In the genomic region with DNA sequence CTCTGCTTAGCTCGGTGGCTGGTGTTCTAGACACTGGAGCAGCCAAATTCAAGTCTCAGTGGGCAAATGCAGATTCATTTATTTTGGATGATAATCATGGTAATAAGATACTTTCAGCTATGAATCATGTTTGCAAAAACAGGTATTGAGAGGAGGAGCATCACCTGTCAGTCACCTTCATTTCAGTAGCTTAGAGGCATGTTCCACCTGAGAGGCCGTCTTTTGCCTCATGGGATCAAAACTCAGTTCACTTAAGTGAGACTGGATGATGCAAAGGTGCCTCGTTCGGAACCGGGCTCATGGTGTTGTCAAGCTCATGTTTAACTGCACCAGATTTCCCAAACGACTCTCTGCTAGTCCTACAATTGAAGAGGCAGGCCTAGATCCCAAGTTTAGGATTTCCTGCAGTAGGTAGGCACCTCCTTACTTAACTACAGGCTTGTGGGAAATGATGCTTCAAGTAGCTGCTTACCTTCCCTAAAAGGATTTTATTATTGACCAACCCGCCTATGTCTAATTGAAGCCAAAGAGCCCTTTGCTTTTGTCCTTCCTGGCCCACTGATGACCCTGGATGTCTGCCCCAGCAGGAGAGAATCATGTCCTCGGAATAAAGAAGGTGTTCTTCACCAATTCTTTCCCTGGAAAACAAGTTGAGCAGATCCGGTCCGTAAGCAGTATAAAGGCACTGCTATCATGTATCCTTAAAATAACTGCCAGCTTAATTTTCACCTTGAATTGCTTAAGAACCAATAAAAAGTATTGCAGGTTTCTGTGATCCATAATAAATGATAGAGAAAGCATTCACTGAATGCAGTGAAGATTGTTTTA, we compare ENCODE assay signal across 17 cellular contexts.
DNase-seq lines count a peak whose midpoint lies in the region; ATAC-seq and TF ChIP-seq lines count a peak whose summit lies in the region.
"Had no signal": no experiment of that assay in that cellular context is flagged by ENCODE, and none has a peak within 500 bp of the region (broad histone marks: within the 10 kb centered on the region; RNA-seq: fewer than 3 reads in every experiment).

No MANE protein-coding gene starts in this region.

- no peak for TF ChIP-seq CTCF in colonic mucosa (IDR thresholded peaks at IDR 0.05)
- TF ChIP-seq CTCF in liver (IDR thresholded peaks at IDR 0.05; ENCODE audit: low read depth, low read length, missing input control) = no peak
- no peak for TF ChIP-seq CTCF in thoracic aorta (IDR thresholded peaks at IDR 0.05)

- H3K9ac ChIP-seq in colonic mucosa (ENCODE audit: low read depth in 2 of 2, low read length in 2 of 2) = peak overlapping the region in 1 of 2 donors; percentile 30
- peak overlapping the region; percentile 80 to 96 for H3K9ac ChIP-seq in liver (ENCODE audit: low read depth in 1 of 2, low read length in 2 of 2)

- no peak overlapping the region for H3K4me3 ChIP-seq in colonic mucosa
- H3K4me3 ChIP-seq in liver (ENCODE audit: low read depth in 1 of 3, low read length in 3 of 3) = peak overlapping the region; percentile 41 to 66 (median 64)
- H3K4me3 ChIP-seq in thoracic aorta = peak overlapping the region; percentile 75

- peak; percentile 22 for ATAC-seq in thoracic aorta (ENCODE audit: insufficient number of reproducible peaks, low FRiP score, low read depth)
- no peak for ATAC-seq in HG02884 (IDR thresholded peaks at IDR 0.05; ENCODE audit: unreplicated experiment)
- ATAC-seq: activated CD4-positive, CD25-positive, alpha-beta regulatory T cell treated with anti-CD3 and anti-CD28 coated beads, Interleukin-2, amount 50 U/mL, for 24 hours; naive thymus-derived CD4-positive, alpha-beta T cell; Panc1 had no signal

- H3K36me3 ChIP-seq in colonic mucosa = no peaks in the 10 kb centered on the region
- H3K36me3 ChIP-seq in liver (ENCODE audit: control insufficient read depth in 4 of 4, insufficient read depth in 3 of 4, low read depth in 1 of 4, low read length in 3 of 4) = no peaks in the 10 kb centered on the region
- no peaks in the 10 kb centered on the region for H3K36me3 ChIP-seq in thoracic aorta

- H3K27me3 ChIP-seq in colonic mucosa (no peaks in the 10 kb centered on the region), liver (ENCODE audit: control insufficient read depth in 4 of 4, insufficient read depth in 4 of 4, low read length in 3 of 4) (no peaks in the 10 kb centered on the region), thoracic aorta (replicated peaks; ENCODE audit: insufficient read depth) (no peaks in the 10 kb centered on the region)

- H3K9me3 ChIP-seq in colonic mucosa (no peaks in the 10 kb centered on the region), liver (ENCODE audit: control insufficient read depth in 4 of 4, low read length in 3 of 4) (no peaks in the 10 kb centered on the region), thoracic aorta (no peaks in the 10 kb centered on the region)

- intact Hi-C loops in colonic mucosa (cut with DNase I) = loop anchor here (10.0 kb wide), 1 partner anchor 280 kb away; a partner anchor contains a TSS

- WGBS in liver = 30% methylated on average over 10 of the region's 10 CpGs

- H3K4me1 ChIP-seq in colonic mucosa (no peaks in the 10 kb centered on the region), liver (ENCODE audit: control insufficient read depth in 4 of 4, insufficient read depth in 4 of 4, low read length in 3 of 4) (peaks cover 2 to 23% (median 4%) of the 10 kb centered on the region in 4 donors), thoracic aorta (ENCODE audit: control insufficient read depth in 1 of 2, low read depth in 2 of 2) (peaks cover 3 to 40% of the 10 kb centered on the region in 2 donors)

- DNase-seq in HPDE6-E6E7 (ENCODE audit: extremely low spot score) (peak; percentile 3), colonic mucosa (no peak), thoracic aorta (ENCODE audit: low spot score) (no peak), dermis blood vessel endothelial cell (no peak)
- no peak for DNase-seq in stimulated activated CD4-positive, alpha-beta T cell treated with anti-CD3 and anti-CD28 coated beads, Interleukin-2, amount 100 ng/mL, for 48 hours
- DNase-seq in activated CD8-positive, alpha-beta memory T cell treated with anti-CD3 and anti-CD28 coated beads, Interleukin-2, amount 50 U/mL, for 4 hours = no peak
- DNase-seq: activated naive CD4-positive, alpha-beta T cell treated with anti-CD3 and anti-CD28 coated beads, Interleukin-2, amount 10 ng/mL, durations not matched to agents 7 days and 5 days; AML-193; DMS153; islet precursor cell; naive thymus-derived CD4-positive, alpha-beta T cell; NCI-H1048; NCI-H345 had no signal

- peak overlapping the region; percentile 37 for H3K27ac ChIP-seq in colonic mucosa
- peak overlapping the region; percentile 88 to 93 for H3K27ac ChIP-seq in liver (ENCODE audit: low read depth in 1 of 2, low read length in 2 of 2)
- H3K27ac ChIP-seq in thoracic aorta = peak overlapping the region; percentile 82

- no peak for TF ChIP-seq RAD21 in liver (IDR thresholded peaks at IDR 0.05)

TF ChIP-seq in liver, 16 proteins besides CTCF, POLR2A, EP300 and RAD21:
- TF ChIP-seq, protein P1, sequence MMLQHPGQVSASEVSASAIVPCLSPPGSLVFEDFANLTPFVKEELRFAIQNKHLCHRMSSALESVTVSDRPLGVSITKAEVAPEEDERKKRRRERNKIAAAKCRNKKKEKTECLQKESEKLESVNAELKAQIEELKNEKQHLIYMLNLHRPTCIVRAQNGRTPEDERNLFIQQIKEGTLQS (IDR thresholded peaks at IDR 0.05) = no peak
- TF ChIP-seq HNF4G (IDR thresholded peaks at IDR 0.05) = no peak
- no peak for TF ChIP-seq EGR1 (IDR thresholded peaks at IDR 0.05; ENCODE audit: low read depth in 2 of 2)
- no peak for TF ChIP-seq JUND (IDR thresholded peaks at IDR 0.05)
- TF ChIP-seq, protein P2, sequence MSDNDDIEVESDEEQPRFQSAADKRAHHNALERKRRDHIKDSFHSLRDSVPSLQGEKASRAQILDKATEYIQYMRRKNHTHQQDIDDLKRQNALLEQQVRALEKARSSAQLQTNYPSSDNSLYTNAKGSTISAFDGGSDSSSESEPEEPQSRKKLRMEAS (IDR thresholded peaks at IDR 0.05) = no peak
- TF ChIP-seq SP1 (IDR thresholded peaks at IDR 0.05) = no peak
- TF ChIP-seq TAF1 (conservative IDR thresholded peaks at IDR 0.05) = no peak
- no peak for TF ChIP-seq FOXA2 (IDR thresholded peaks at IDR 0.05)
- no peak for TF ChIP-seq FOXA1 (IDR thresholded peaks at IDR 0.05)
- no peak for TF ChIP-seq GABPA (IDR thresholded peaks at IDR 0.05 in 1 of 2, conservative IDR thresholded peaks at IDR 0.05 in 1 of 2)
- TF ChIP-seq, protein P3, sequence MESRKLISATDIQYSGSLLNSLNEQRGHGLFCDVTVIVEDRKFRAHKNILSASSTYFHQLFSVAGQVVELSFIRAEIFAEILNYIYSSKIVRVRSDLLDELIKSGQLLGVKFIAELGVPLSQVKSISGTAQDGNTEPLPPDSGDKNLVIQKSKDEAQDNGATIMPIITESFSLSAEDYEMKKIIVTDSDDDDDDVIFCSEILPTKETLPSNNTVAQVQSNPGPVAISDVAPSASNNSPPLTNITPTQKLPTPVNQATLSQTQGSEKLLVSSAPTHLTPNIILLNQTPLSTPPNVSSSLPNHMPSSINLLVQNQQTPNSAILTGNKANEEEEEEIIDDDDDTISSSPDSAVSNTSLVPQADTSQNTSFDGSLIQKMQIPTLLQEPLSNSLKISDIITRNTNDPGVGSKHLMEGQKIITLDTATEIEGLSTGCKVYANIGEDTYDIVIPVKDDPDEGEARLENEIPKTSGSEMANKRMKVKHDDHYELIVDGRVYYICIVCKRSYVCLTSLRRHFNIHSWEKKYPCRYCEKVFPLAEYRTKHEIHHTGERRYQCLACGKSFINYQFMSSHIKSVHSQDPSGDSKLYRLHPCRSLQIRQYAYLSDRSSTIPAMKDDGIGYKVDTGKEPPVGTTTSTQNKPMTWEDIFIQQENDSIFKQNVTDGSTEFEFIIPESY (IDR thresholded peaks at IDR 0.05) = no peak
- no peak for TF ChIP-seq NR2F2 (IDR thresholded peaks at IDR 0.05)
- TF ChIP-seq YY1 (IDR thresholded peaks at IDR 0.05) = no peak
- TF ChIP-seq HNF4A (conservative IDR thresholded peaks at IDR 0.05) = no peak
- no peak for TF ChIP-seq RXRA (IDR thresholded peaks at IDR 0.05)
- TF ChIP-seq, protein P4, sequence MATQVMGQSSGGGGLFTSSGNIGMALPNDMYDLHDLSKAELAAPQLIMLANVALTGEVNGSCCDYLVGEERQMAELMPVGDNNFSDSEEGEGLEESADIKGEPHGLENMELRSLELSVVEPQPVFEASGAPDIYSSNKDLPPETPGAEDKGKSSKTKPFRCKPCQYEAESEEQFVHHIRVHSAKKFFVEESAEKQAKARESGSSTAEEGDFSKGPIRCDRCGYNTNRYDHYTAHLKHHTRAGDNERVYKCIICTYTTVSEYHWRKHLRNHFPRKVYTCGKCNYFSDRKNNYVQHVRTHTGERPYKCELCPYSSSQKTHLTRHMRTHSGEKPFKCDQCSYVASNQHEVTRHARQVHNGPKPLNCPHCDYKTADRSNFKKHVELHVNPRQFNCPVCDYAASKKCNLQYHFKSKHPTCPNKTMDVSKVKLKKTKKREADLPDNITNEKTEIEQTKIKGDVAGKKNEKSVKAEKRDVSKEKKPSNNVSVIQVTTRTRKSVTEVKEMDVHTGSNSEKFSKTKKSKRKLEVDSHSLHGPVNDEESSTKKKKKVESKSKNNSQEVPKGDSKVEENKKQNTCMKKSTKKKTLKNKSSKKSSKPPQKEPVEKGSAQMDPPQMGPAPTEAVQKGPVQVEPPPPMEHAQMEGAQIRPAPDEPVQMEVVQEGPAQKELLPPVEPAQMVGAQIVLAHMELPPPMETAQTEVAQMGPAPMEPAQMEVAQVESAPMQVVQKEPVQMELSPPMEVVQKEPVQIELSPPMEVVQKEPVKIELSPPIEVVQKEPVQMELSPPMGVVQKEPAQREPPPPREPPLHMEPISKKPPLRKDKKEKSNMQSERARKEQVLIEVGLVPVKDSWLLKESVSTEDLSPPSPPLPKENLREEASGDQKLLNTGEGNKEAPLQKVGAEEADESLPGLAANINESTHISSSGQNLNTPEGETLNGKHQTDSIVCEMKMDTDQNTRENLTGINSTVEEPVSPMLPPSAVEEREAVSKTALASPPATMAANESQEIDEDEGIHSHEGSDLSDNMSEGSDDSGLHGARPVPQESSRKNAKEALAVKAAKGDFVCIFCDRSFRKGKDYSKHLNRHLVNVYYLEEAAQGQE (IDR thresholded peaks at IDR 0.05) = no peak

Comparison
In these comparisons a context has a peak if more than half of its experiments do, and no peak if none do; other contexts are left out.
1. H3K27ac ChIP-seq: peak in every context shown above with its lines; median percentile 90 in liver; 82 in thoracic aorta; 37 in colonic mucosa.